In genomic region chr6:494394-494793, GRCh38 we compare ENCODE assay signal across 20 cellular contexts.
DNase-seq lines count a peak whose midpoint lies in the region; ATAC-seq lines count a peak whose summit lies in the region.
"Had no signal": no experiment of that assay in that cellular context is flagged by ENCODE, and none has a peak within 500 bp of the region (broad histone marks: within the 10 kb centered on the region; RNA-seq: fewer than 3 reads in every experiment).

No MANE protein-coding gene starts in this region.

- H3K36me3 Mint-ChIP-seq in T-helper 1 cell treated with Interleukin-12 subunit alpha and Interleukin-12 subunit beta and Interleukin-4 antibody, amounts not matched to agents 30 μg/mL and 1 μg/mL, for 36 hours (ENCODE audit: low read depth): peaks cover 23% of the 10 kb centered on the region
- peaks cover 32 to 47% of the 10 kb centered on the region in 2 donors for H3K36me3 Mint-ChIP-seq in activated naive CD4-positive, alpha-beta T cell treated with anti-CD3 and anti-CD28 coated beads, Interleukin-2, amount 50 U/mL, for 72 hours
- H3K36me3 Mint-ChIP-seq in stimulated activated effector memory CD8-positive, alpha-beta T cell treated with anti-CD3 and anti-CD28 coated beads, Interleukin-12 subunit alpha, Interleukin-12 subunit beta, amount 100 ng/mL, for 72 hours: peaks cover 74% of the 10 kb centered on the region

- no peak for ATAC-seq in activated naive CD4-positive, alpha-beta T cell treated with anti-CD3 and anti-CD28 coated beads, Interleukin-2, amount 50 U/mL, for 72 hours
- ATAC-seq in stimulated activated effector memory CD8-positive, alpha-beta T cell treated with anti-CD3 and anti-CD28 coated beads, Interleukin-12 subunit alpha, Interleukin-12 subunit beta, amount 100 ng/mL, for 72 hours: no peak
- ATAC-seq in GM18870 (IDR thresholded peaks at IDR 0.05; ENCODE audit: unreplicated experiment) (no peak), GM18868 (IDR thresholded peaks at IDR 0.05; ENCODE audit: unreplicated experiment) (no peak)
- ATAC-seq: left ventricle myocardium superior had no signal

- no peak for DNase-seq in T-helper 1 cell
- DNase-seq in stimulated activated CD4-positive, alpha-beta T cell treated with anti-CD3 and anti-CD28 coated beads, Interleukin-4, amount 100 ng/mL, for 24 hours: peak; percentile 45
- DNase-seq in stimulated activated CD4-positive, alpha-beta T cell treated with anti-CD3 and anti-CD28 coated beads, Interleukin-2, amount 100 ng/mL, for 24 hours: no peak
- DNase-seq in activated naive CD4-positive, alpha-beta T cell treated with anti-CD3 and anti-CD28 coated beads, Interleukin-2, amount 50 U/mL, for 72 hours (ENCODE audit: low spot score in 2 of 2): no peak
- no peak for DNase-seq in stimulated activated effector memory CD8-positive, alpha-beta T cell treated with anti-CD3 and anti-CD28 coated beads, Interleukin-12 subunit alpha, Interleukin-12 subunit beta, amount 100 ng/mL, for 72 hours (ENCODE audit: low spot score in 2 of 2)
- DNase-seq: activated CD8-positive, alpha-beta memory T cell treated with anti-CD3 and anti-CD28 coated beads for 24 hours; amygdala; DMS153; effector CD8-positive, alpha-beta T cell; GM23248; islet precursor cell; left ventricle myocardium superior; NCI-H1436; NCI-H2081 treated with DMSO at 0.1 percent for 48 hours; NCI-H226; occipital lobe; SJCRH30 had no signal

- H3K27ac Mint-ChIP-seq in T-helper 1 cell treated with Interleukin-12 subunit alpha and Interleukin-12 subunit beta and Interleukin-4 antibody, amounts not matched to agents 30 μg/mL and 1 μg/mL, for 36 hours: peak overlapping the region; percentile 87
- H3K27ac Mint-ChIP-seq in activated naive CD4-positive, alpha-beta T cell treated with anti-CD3 and anti-CD28 coated beads, Interleukin-2, amount 50 U/mL, for 72 hours: peak overlapping the region; percentile 96 to 98
- peak overlapping the region; percentile 93 for H3K27ac Mint-ChIP-seq in stimulated activated effector memory CD8-positive, alpha-beta T cell treated with anti-CD3 and anti-CD28 coated beads, Interleukin-12 subunit alpha, Interleukin-12 subunit beta, amount 100 ng/mL, for 72 hours

- peaks cover 77% of the 10 kb centered on the region for H3K4me1 Mint-ChIP-seq in T-helper 1 cell treated with Interleukin-12 subunit alpha and Interleukin-12 subunit beta and Interleukin-4 antibody, amounts not matched to agents 30 μg/mL and 1 μg/mL, for 36 hours (ENCODE audit: low read depth)
- peaks cover 92% of the 10 kb centered on the region for H3K4me1 Mint-ChIP-seq in stimulated activated effector memory CD8-positive, alpha-beta T cell treated with anti-CD3 and anti-CD28 coated beads, Interleukin-12 subunit alpha, Interleukin-12 subunit beta, amount 100 ng/mL, for 72 hours

- no peaks in the 10 kb centered on the region for H3K9me3 Mint-ChIP-seq in T-helper 1 cell treated with Interleukin-12 subunit alpha and Interleukin-12 subunit beta and Interleukin-4 antibody, amounts not matched to agents 30 μg/mL and 1 μg/mL, for 36 hours
- H3K9me3 Mint-ChIP-seq in activated naive CD4-positive, alpha-beta T cell treated with anti-CD3 and anti-CD28 coated beads, Interleukin-2, amount 50 U/mL, for 72 hours: no peaks in the 10 kb centered on the region
- H3K9me3 Mint-ChIP-seq in stimulated activated effector memory CD8-positive, alpha-beta T cell treated with anti-CD3 and anti-CD28 coated beads, Interleukin-12 subunit alpha, Interleukin-12 subunit beta, amount 100 ng/mL, for 72 hours: no peaks in the 10 kb centered on the region

- no peak overlapping the region for H3K4me3 Mint-ChIP-seq in T-helper 1 cell treated with Interleukin-12 subunit alpha and Interleukin-12 subunit beta and Interleukin-4 antibody, amounts not matched to agents 30 μg/mL and 1 μg/mL, for 36 hours
- H3K4me3 Mint-ChIP-seq in stimulated activated effector memory CD8-positive, alpha-beta T cell treated with anti-CD3 and anti-CD28 coated beads, Interleukin-12 subunit alpha, Interleukin-12 subunit beta, amount 100 ng/mL, for 72 hours: peak overlapping the region; percentile 59

- H3K27me3 Mint-ChIP-seq in T-helper 1 cell treated with Interleukin-12 subunit alpha and Interleukin-12 subunit beta and Interleukin-4 antibody, amounts not matched to agents 30 μg/mL and 1 μg/mL, for 36 hours (ENCODE audit: low read depth): no peaks in the 10 kb centered on the region
